ENCODE assay signal across 24 cellular contexts in the genomic region with DNA sequence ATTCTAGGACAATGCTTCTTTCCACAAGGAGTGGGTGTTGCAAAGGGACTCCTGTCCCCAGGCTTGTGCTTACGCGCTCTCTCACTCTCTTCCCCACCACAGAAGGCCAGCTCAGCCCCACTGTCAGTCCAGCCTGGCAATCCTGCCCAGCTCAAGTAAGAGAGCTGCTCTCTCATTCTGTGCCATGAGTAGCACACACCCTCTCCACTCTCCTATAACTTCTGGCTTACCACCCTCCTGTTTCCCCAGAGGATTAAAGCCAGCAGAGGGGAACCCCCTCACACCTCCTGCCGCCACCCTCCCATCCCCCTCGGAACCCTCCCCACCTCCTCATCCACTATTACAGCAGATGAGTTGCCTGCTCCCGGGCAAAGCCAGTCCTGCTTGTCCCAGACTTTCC. TPM values are rescaled to one million over a fixed set of nuclear protein-coding genes. Genes with fewer than 3 reads are reported as not detected.
DNase-seq lines count a peak whose midpoint lies in the region; ATAC-seq, FAIRE-seq and TF ChIP-seq lines count a peak whose summit lies in the region.
"Had no signal": no experiment of that assay in that cellular context is flagged by ENCODE, and none has a peak within 500 bp of the region (broad histone marks: within the 10 kb centered on the region; RNA-seq: fewer than 3 reads in every experiment).

No MANE protein-coding gene starts in this region.

- 71 to 77% (median 74%) methylated on average over 5 of the region's 5 CpGs for WGBS in heart left ventricle, 4 donors
- WGBS in GM12878 (ENCODE audit: insufficient coverage, insufficient replicate concordance, low lambda C conversion rate, missing lambda C conversion rate): 47% methylated on average over 5 of the region's 5 CpGs
- WGBS in mesendoderm (ENCODE audit: extremely low coverage, insufficient coverage, low lambda C conversion rate): no CpG with 5 or more reads among the region's 5 CpGs

- SMC1A ChIA-PET in GM12878 (lab: Charles Lee; ENCODE audit: uncharacterized antibody, unreplicated experiment): interaction anchor here (0.8 to 1.4 kb wide), 7 partner anchors 11 to 135 kb away, joined by 3 to 8 read pairs (median 5); partner anchors contain the start of genes NCKAP5L and TMBIM6

- intact Hi-C loops in heart left ventricle (cut with DNase I): no loop called here
- intact Hi-C loops in GM12878 (cut with micrococcal nuclease; ENCODE audit: unreplicated experiment): no loop called here

- H3K4me3 ChIP-seq in cardiac muscle cell (no peak overlapping the region), heart left ventricle (no peak overlapping the region), GM12878 (no peak overlapping the region), mesendoderm (ENCODE audit: low read length) (no peak overlapping the region)
- H3K4me3 ChIP-seq: prostate gland had no signal

- H3K9me3 ChIP-seq in cardiac muscle cell (ENCODE audit: low read depth) (no peaks in the 10 kb centered on the region), heart left ventricle (no peaks in the 10 kb centered on the region), GM12878 (replicated peaks; ENCODE audit: control insufficient read depth, insufficient read depth, low read length) (no peaks in the 10 kb centered on the region)
- H3K9me3 ChIP-seq: prostate gland had no signal

- DNase-seq in cardiac muscle cell (ENCODE audit: low read depth in 1 of 2, low spot score in 1 of 2) (no peak), heart left ventricle (no peak), GM12878 (ENCODE audit: low read depth, low spot score) (no peak), mesendoderm (no peak), substantia nigra (lab: John Stamatoyannopoulos, UW) (peak in 1 of 49 donors; percentile 20), SKM-1 treated with dmso at 0.1 percent for 144 hours (lab: John Stamatoyannopoulos, UW; ENCODE audit: unreplicated experiment) (no peak), T1000 (lab: John Stamatoyannopoulos, UW) (no peak)
- DNase-seq in stimulated activated CD4-positive, alpha-beta T cell treated with anti-CD3 and anti-CD28 coated beads, Interleukin-12 subunit alpha, Interleukin-12 subunit beta, amount 100 ng/mL, for 4 hours: no peak
- DNase-seq: activated gamma-delta T cell treated with Interleukin-2 at 50 U/mL for 16 hours; activated T-cell treated with anti-CD3 and anti-CD28 coated beads for 4 hours; amygdala; C1 segment of cervical spinal cord; central memory CD4-positive, alpha-beta T cell; effector CD8-positive, alpha-beta T cell; GF-D8; immature natural killer cell; naive B cell; NCI-H1105; NCI-H2081 treated with DMSO at 0.1 percent for 48 hours; small intestine; stimulated activated CD4-positive, alpha-beta T cell treated with anti-CD3 and anti-CD28 coated beads, Interleukin-4, amount 100 ng/mL, for 24 hours; T-helper 1 cell had no signal

- no peak overlapping the region for H2BK5ac ChIP-seq in mesendoderm (ENCODE audit: low read length)

- TF ChIP-seq CTCF in cardiac muscle cell (IDR thresholded peaks at IDR 0.05; ENCODE audit: low read depth, low read length) (no peak), heart left ventricle (IDR thresholded peaks at IDR 0.05) (no peak), GM12878 (IDR thresholded peaks at IDR 0.05 in 2 of 3, conservative IDR thresholded peaks at IDR 0.05 in 1 of 3; ENCODE audit: control insufficient read depth in 2 of 3, extremely low read depth in 1 of 3, insufficient read depth in 1 of 3, low read depth in 3 of 3, low read length in 3 of 3) (no peak)

- no peak overlapping the region for H3K18ac ChIP-seq in mesendoderm (ENCODE audit: low read length)

- CTCF ChIA-PET in GM12878 (lab: Yijun Ruan, JAX): interaction anchor here (0.8 to 2.6 kb wide), 6 partner anchors 24 to 464 kb away, joined by 3 to 12 read pairs (median 4); no protein-coding TSS in a partner anchor

- TF ChIP-seq POLR2A in heart left ventricle (IDR thresholded peaks at IDR 0.05) (no peak), GM12878 (IDR thresholded peaks at IDR 0.05; ENCODE audit: low read depth, low read length) (no peak)

- no peak overlapping the region for H2BK15ac ChIP-seq in mesendoderm (replicated peaks; ENCODE audit: low read depth)

- BruUV-seq in GM12878 (replicated peaks; lab: Mats Ljungman, UMichigan): no TSS peak

- no peak for FAIRE-seq in GM12878 (lab: Jason Lieb, UNC)
- FAIRE-seq: small intestine, urothelium cell line had no signal

- peak overlapping the region; percentile 84 for H3K27ac ChIP-seq in cardiac muscle cell
- peak overlapping the region in 3 of 12 donors; percentile 19 to 80 (median 31) for H3K27ac ChIP-seq in heart left ventricle
- H3K27ac ChIP-seq in GM12878 (ENCODE audit: control insufficient read depth, insufficient read depth): no peak overlapping the region
- no peak overlapping the region for H3K27ac ChIP-seq in mesendoderm (ENCODE audit: low read depth, low read length)
- H3K27ac ChIP-seq in substantia nigra (ENCODE audit: low read depth, low read length, poor library complexity, severe bottlenecking): peak overlapping the region; percentile 19
- H3K27ac ChIP-seq: prostate gland had no signal

- H3K4me2 ChIP-seq in GM12878 (ENCODE audit: control insufficient read depth, insufficient read depth) (no peak overlapping the region), mesendoderm (ENCODE audit: low read length) (no peak overlapping the region)

- ATAC-seq in heart left ventricle (no peak), GM12878 (peak; percentile 64)

- no peak overlapping the region for H4K5ac ChIP-seq in mesendoderm (ENCODE audit: low read length)

- RAD21 ChIA-PET in GM12878 (lab: Charles Lee; ENCODE audit: unreplicated experiment): interaction anchor here (0.6 to 1.8 kb wide), 6 partner anchors 9 to 1115 kb away, joined by 3 to 7 read pairs (median 4); partner anchors contain the start of gene TMBIM6

- H3K79me2 ChIP-seq in GM12878 (ENCODE audit: control insufficient read depth, insufficient read depth, low read length) (no peaks in the 10 kb centered on the region; the same call in 1 of the 2 replicates), mesendoderm (ENCODE audit: control insufficient read depth, insufficient read depth, low read length) (peaks cover 1% of the 10 kb centered on the region)

- H4K20me1 ChIP-seq in GM12878 (ENCODE audit: control insufficient read depth, insufficient read depth): no peaks in the 10 kb centered on the region

- H3K9ac ChIP-seq in GM12878 (ENCODE audit: control insufficient read depth, insufficient read depth, low read length) (no peak overlapping the region), mesendoderm (ENCODE audit: low read length) (no peak overlapping the region)

- H3K36me3 ChIP-seq in cardiac muscle cell (no peaks in the 10 kb centered on the region), heart left ventricle (peaks cover 0 to 11% (median 4%) of the 10 kb centered on the region in 9 donors), GM12878 (ENCODE audit: control insufficient read depth in 2 of 2, insufficient read depth in 2 of 2, low read length in 1 of 2) (no peaks in the 10 kb centered on the region), mesendoderm (ENCODE audit: control insufficient read depth, insufficient read depth, low read length) (no peaks in the 10 kb centered on the region)
- H3K36me3 ChIP-seq: prostate gland had no signal

- no peak for TF ChIP-seq EP300 in GM12878 (IDR thresholded peaks at IDR 0.05; ENCODE audit: borderline replicate concordance in 1 of 2, control insufficient read depth in 1 of 2, low read depth in 2 of 2, low read length in 2 of 2)

- H3K79me1 ChIP-seq in mesendoderm (ENCODE audit: low read length): peaks cover 6% of the 10 kb centered on the region

- no peak for TF ChIP-seq RAD21 in GM12878 (IDR thresholded peaks at IDR 0.05; ENCODE audit: insufficient read depth, low read depth, low read length)

- no peaks in the 10 kb centered on the region for H3K27me3 ChIP-seq in cardiac muscle cell
- H3K27me3 ChIP-seq in heart left ventricle: no peaks in the 10 kb centered on the region
- H3K27me3 ChIP-seq in GM12878 (replicated peaks in 1 of 2; ENCODE audit: control insufficient read depth in 2 of 2, insufficient read depth in 2 of 2, low read length in 1 of 2): no peaks in the 10 kb centered on the region
- H3K27me3 ChIP-seq in mesendoderm (ENCODE audit: insufficient read depth, low read length, poor library complexity): no peaks in the 10 kb centered on the region

- no peak overlapping the region for H2AFZ ChIP-seq in GM12878 (ENCODE audit: control insufficient read depth, low read depth, low read length)

- H3K4ac ChIP-seq in mesendoderm (ENCODE audit: low read depth, low read length): no peak overlapping the region

- H3K4me1 ChIP-seq in cardiac muscle cell (ENCODE audit: low read depth): peaks cover 31% of the 10 kb centered on the region
- H3K4me1 ChIP-seq in heart left ventricle: peaks cover 0 to 68% (median 46%) of the 10 kb centered on the region in 12 donors
- peaks cover 28% of the 10 kb centered on the region for H3K4me1 ChIP-seq in GM12878 (ENCODE audit: control insufficient read depth, insufficient read depth, low read length)
- peaks cover 13% of the 10 kb centered on the region for H3K4me1 ChIP-seq in mesendoderm (ENCODE audit: control insufficient read depth, low read depth, low read length)
- H3K4me1 ChIP-seq: prostate gland had no signal

- in situ Hi-C loops in GM12878 (cut with MboI): no loop called here

- no peak overlapping the region for H2AK5ac ChIP-seq in mesendoderm (ENCODE audit: low read length)

- no peak overlapping the region for H2BK120ac ChIP-seq in mesendoderm (ENCODE audit: low read depth, low read length)

- no peak overlapping the region for H4K8ac ChIP-seq in mesendoderm (ENCODE audit: low read depth, low read length)

- H3K23ac ChIP-seq in mesendoderm (ENCODE audit: low read length): no peak overlapping the region

- POLR2A ChIA-PET in GM12878 (lab: Charles Lee): interaction anchor here (1.1 kb wide), 1 partner anchor 11 kb away, joined by 3 read pairs; no protein-coding TSS in a partner anchor

- peak overlapping the region; percentile 9 for H3K56ac ChIP-seq in mesendoderm (ENCODE audit: low read length)

RNA-seq across cellular contexts. Expression of gene NCKAP5L, which starts 17.1 kb away (rescaled TPM):
- total RNA-seq in cardiac muscle cell: 47.2 and 61.1 TPM in 2 replicates
- polyA plus RNA-seq in cardiac muscle cell: 32.0 and 38.5 TPM in 2 replicates
- total RNA-seq in heart left ventricle: 10 to 100 TPM; 14.1 to 35.0 (median 25.0) TPM
- 10 to 100 TPM; 19.4 to 27.7 TPM for polyA plus RNA-seq in heart left ventricle
- total RNA-seq in GM12878 (2013; cell fraction: nucleolus; rRNA removed): 37.5 and 39.4 TPM in 2 replicates
- 8.2 TPM in 2 replicates for total RNA-seq in GM12878 (2014; rRNA removed)
- total RNA-seq in GM12878 (2014; rRNA removed; fragmentation: Illumina TruSeq; extraction: Trizol): 4.3 and 4.4 TPM in 2 replicates
- total RNA-seq in GM12878 (2021): 14.8 and 15.8 TPM in 2 replicates
- 1.6 TPM for polyA plus RNA-seq in GM12878 (2011; ENCODE audit: low read depth)
- 2.1 and 3.1 TPM in 2 replicates for polyA plus RNA-seq in GM12878 (2011; rRNA removed)
- polyA plus RNA-seq in GM12878 (2011; cell fraction: cytosol; rRNA removed): 3.0 and 4.2 TPM in 2 replicates
- 17.3 and 21.6 TPM in 2 replicates for polyA plus RNA-seq in GM12878 (2011; cell fraction: nucleus; rRNA removed)
- polyA plus RNA-seq in GM12878 (2012): 5.6 and 6.3 TPM in 2 replicates
- 1.1 and 3.4 TPM in 2 replicates for polyA plus RNA-seq in GM12878 (2014; fragmentation: Illumina TruSeq; extraction: Trizol)
- under 1 TPM; 0.03 to 0.16 TPM for polyA plus RNA-seq in GM12878 (2014; fragmentation: Nextera tagmentation; extraction: Ambion mirVana)
- 8.1 and 10.7 TPM in 2 replicates for polyA plus RNA-seq in GM12878 (2014; rRNA removed)
- 1 to 10 TPM; 4.4 to 5.5 TPM for polyA plus RNA-seq in GM12878 (2016; fragmentation: Nextera tagmentation; extraction: Ambion mirVana)
- 7.7 and 11.0 TPM in 2 replicates for polyA minus RNA-seq in GM12878 (2011; rRNA and poly(A)+ RNA removed)
- 4.1 and 5.1 TPM in 2 replicates for polyA minus RNA-seq in GM12878 (2011; cell fraction: cytosol; rRNA and poly(A)+ RNA removed)
- 8.6 and 13.6 TPM in 2 replicates for polyA minus RNA-seq in GM12878 (2011; cell fraction: nucleus; rRNA and poly(A)+ RNA removed)
- 11.3 TPM for polyA plus RNA-seq in mesendoderm (2013, experiment 1 of 2)
- polyA plus RNA-seq in mesendoderm (2013, experiment 2 of 2): 11.2 TPM

RNA-seq across cellular contexts. Expression of gene BCDIN3D, which starts 31.8 kb away (rescaled TPM):
- 5.9 and 7.1 TPM in 2 replicates for total RNA-seq in cardiac muscle cell
- 6.4 and 8.9 TPM in 2 replicates for polyA plus RNA-seq in cardiac muscle cell
- total RNA-seq in heart left ventricle: 1 to 10 TPM; 1.7 to 3.9 (median 2.4) TPM
- 1 to 10 TPM; 1.6 to 2.2 TPM for polyA plus RNA-seq in heart left ventricle
- total RNA-seq in GM12878 (2013; cell fraction: nucleolus; rRNA removed): 7.3 and 8.3 TPM in 2 replicates
- total RNA-seq in GM12878 (2014; rRNA removed): 5.8 and 6.0 TPM in 2 replicates
- total RNA-seq in GM12878 (2014; rRNA removed; fragmentation: Illumina TruSeq; extraction: Trizol): 6.2 and 6.4 TPM in 2 replicates
- 5.6 and 7.1 TPM in 2 replicates for total RNA-seq in GM12878 (2021)
- polyA plus RNA-seq in GM12878 (2011; ENCODE audit: low read depth): 2.5 TPM
- 3.7 and 4.1 TPM in 2 replicates for polyA plus RNA-seq in GM12878 (2011; rRNA removed)
- 3.5 and 4.0 TPM in 2 replicates for polyA plus RNA-seq in GM12878 (2011; cell fraction: cytosol; rRNA removed)
- polyA plus RNA-seq in GM12878 (2011; cell fraction: nucleus; rRNA removed): 2.6 and 2.9 TPM in 2 replicates
- polyA plus RNA-seq in GM12878 (2012): 3.0 and 4.6 TPM in 2 replicates
- 6.7 and 7.8 TPM in 2 replicates for polyA plus RNA-seq in GM12878 (2014; fragmentation: Illumina TruSeq; extraction: Trizol)
- 1 to 10 TPM; 5.5 to 6.3 TPM for polyA plus RNA-seq in GM12878 (2014; fragmentation: Nextera tagmentation; extraction: Ambion mirVana)
- 4.7 and 7.2 TPM in 2 replicates for polyA plus RNA-seq in GM12878 (2014; rRNA removed)
- polyA plus RNA-seq in GM12878 (2016; fragmentation: Nextera tagmentation; extraction: Ambion mirVana): 1 to 10 TPM; 6.5 to 6.8 TPM
- polyA minus RNA-seq in GM12878 (2011; rRNA and poly(A)+ RNA removed): 5.0 and 8.6 TPM in 2 replicates
- 1.8 and 1.9 TPM in 2 replicates for polyA minus RNA-seq in GM12878 (2011; cell fraction: cytosol; rRNA and poly(A)+ RNA removed)
- polyA minus RNA-seq in GM12878 (2011; cell fraction: nucleus; rRNA and poly(A)+ RNA removed): 3.1 and 6.7 TPM in 2 replicates
- 1.7 TPM for polyA plus RNA-seq in mesendoderm (2013, experiment 1 of 2)
- 1.5 TPM for polyA plus RNA-seq in mesendoderm (2013, experiment 2 of 2)

Comparison
In these comparisons a context has a peak if more than half of its experiments do, and no peak if none do; other contexts are left out.
1. H3K27ac ChIP-seq: peak in cardiac muscle cell (single experiment) and substantia nigra (single experiment); none in GM12878 (single experiment) and mesendoderm (single experiment).